Comparison of ENCODE assay signal across 20 cellular contexts in genomic region chr3:57160731-57161086, GRCh38.
DNase-seq lines count a peak whose midpoint lies in the region.
"Had no signal": no experiment of that assay in that cellular context is flagged by ENCODE, and none has a peak within 500 bp of the region (broad histone marks: within the 10 kb centered on the region; RNA-seq: fewer than 3 reads in every experiment).

No MANE protein-coding gene starts in this region.

- H3K9me3 ChIP-seq in iPS-18a (ENCODE audit: control insufficient read depth, low read depth, low read length) = no peaks in the 10 kb centered on the region
- H3K9me3 ChIP-seq: thoracic aorta had no signal

- peaks cover 56% of the 10 kb centered on the region for H3K27me3 ChIP-seq in iPS-18a (ENCODE audit: control insufficient read depth, insufficient read depth, low read length)
- H3K27me3 ChIP-seq in rectal smooth muscle tissue (ENCODE audit: control insufficient read depth, insufficient read depth, low read length) = peaks cover 5% of the 10 kb centered on the region
- H3K27me3 ChIP-seq: brain microvascular endothelial cell, dorsolateral prefrontal cortex had no signal

- H3K9ac ChIP-seq in iPS-18a (ENCODE audit: low read length) (no peak overlapping the region), rectal smooth muscle tissue (ENCODE audit: low read length) (no peak overlapping the region)

- H3K27ac ChIP-seq in iPS-18a (ENCODE audit: low read length) (no peak overlapping the region), rectal smooth muscle tissue (ENCODE audit: low read depth, low read length) (peak overlapping the region; percentile 56)
- H3K27ac ChIP-seq: brain microvascular endothelial cell, RWPE1 had no signal

- DNase-seq in ELF-1 (ENCODE audit: low read depth, low spot score) (peak; percentile 61), astrocyte of the hippocampus (ENCODE audit: low read depth, low spot score) (peak; percentile 41), 8988T (no peak), AG08395 (ENCODE audit: low spot score) (no peak)
- no peak for DNase-seq in stimulated activated CD4-positive, alpha-beta T cell treated with anti-CD3 and anti-CD28 coated beads, Interleukin-1b, Interleukin-23, amount 100 ng/mL, for 48 hours
- no peak for DNase-seq in activated naive CD4-positive, alpha-beta T cell (lab: John Stamatoyannopoulos, UW)
- DNase-seq: activated CD4-positive, CD25-positive, alpha-beta regulatory T cell treated with anti-CD3 and anti-CD28 coated beads, Interleukin-2, amount 50 U/mL, for 72 hours; activated naive CD8-positive, alpha-beta T cell treated with anti-CD3 and anti-CD28 coated beads for 36 hours; brain microvascular endothelial cell; dorsolateral prefrontal cortex; KBM-7; midbrain; NCI-H187 treated with DMSO at 0.1 percent for 48 hours; NK-92 treated with Interleukin-12 subunit alpha and Interleukin-12 subunit beta, amount 100 ng/mL, for 24 hours; stimulated activated CD8-positive, alpha-beta memory T cell treated with anti-CD3 and anti-CD28 coated beads, Interleukin-4, amount 100 ng/mL, for 48 hours; T1000 had no signal

- H3K4me1 ChIP-seq in iPS-18a (ENCODE audit: control insufficient read depth, low read depth, low read length) (peaks cover 79% of the 10 kb centered on the region), rectal smooth muscle tissue (ENCODE audit: control insufficient read depth, insufficient read depth, low read length) (peaks cover 35% of the 10 kb centered on the region)

- peak overlapping the region; percentile 32 for H3K4me3 ChIP-seq in iPS-18a (ENCODE audit: low read length)
- no peak overlapping the region for H3K4me3 ChIP-seq in rectal smooth muscle tissue (ENCODE audit: low read length)
- H3K4me3 ChIP-seq: dorsolateral prefrontal cortex, thoracic aorta had no signal

- H3K36me3 ChIP-seq in iPS-18a (ENCODE audit: control insufficient read depth, low read depth, low read length) (no peaks in the 10 kb centered on the region), rectal smooth muscle tissue (ENCODE audit: control insufficient read depth, insufficient read depth, low read length) (no peaks in the 10 kb centered on the region)
- H3K36me3 ChIP-seq: brain microvascular endothelial cell, thoracic aorta had no signal

Comparison
In these comparisons a context has a peak if more than half of its experiments do, and no peak if none do; other contexts are left out.
1. DNase-seq: peak in ELF-1 (single experiment) and astrocyte of the hippocampus (single experiment); none in 8988T (single experiment), AG08395 (single experiment), stimulated activated CD4-positive, alpha-beta T cell treated with anti-CD3 and anti-CD28 coated beads, Interleukin-1b, Interleukin-23, amount 100 ng/mL, for 48 hours (single experiment) and activated naive CD4-positive, alpha-beta T cell (0 of 4).